Comparison of ENCODE assay signal across 10 cellular contexts in the genomic region with DNA sequence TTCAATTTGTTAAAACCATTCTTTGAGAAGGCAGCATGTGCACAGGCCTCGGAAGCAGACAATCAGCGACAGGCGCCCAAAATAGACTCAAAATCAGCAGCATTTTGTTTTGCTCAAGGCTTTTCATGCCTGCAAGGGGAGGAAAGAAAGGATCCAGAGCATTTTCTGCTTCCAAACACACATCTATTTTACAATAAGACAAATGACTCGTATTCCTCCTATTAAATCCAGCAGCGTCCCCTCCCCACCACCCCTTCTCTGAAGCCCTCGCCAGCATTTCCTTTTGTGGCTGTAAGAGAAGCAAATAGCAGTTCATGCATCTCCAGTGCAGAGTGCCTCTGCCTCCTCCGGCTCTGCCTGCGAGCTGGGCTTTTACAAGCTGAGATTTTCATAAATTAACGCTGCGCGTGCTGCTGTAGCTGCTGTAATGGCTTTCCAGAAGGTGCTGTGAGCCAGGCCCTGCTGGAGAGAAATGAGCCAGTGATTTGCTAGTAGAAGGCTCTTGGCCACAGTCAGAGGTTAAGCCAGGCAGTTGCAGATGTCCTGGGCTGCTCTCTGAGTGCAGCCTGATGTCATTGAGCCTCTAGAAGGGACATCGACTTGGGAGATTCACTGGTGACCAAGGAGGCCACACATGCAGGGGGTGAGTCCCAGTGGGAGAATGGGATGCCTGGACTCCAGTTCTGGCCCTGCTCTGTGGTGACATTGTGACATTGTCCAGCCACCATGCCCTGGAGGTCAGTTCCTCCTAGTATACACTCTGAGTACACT.
DNase-seq lines count a peak whose midpoint lies in the region; ATAC-seq and TF ChIP-seq lines count a peak whose summit lies in the region.
"Had no signal": no experiment of that assay in that cellular context is flagged by ENCODE, and none has a peak within 500 bp of the region (broad histone marks: within the 10 kb centered on the region; RNA-seq: fewer than 3 reads in every experiment).

No MANE protein-coding gene starts in this region.

- DNase-seq in NCI-H1417 (lab: John Stamatoyannopoulos, UW) (peak in 2 of 3 experiments; percentile 20 to 47), NCI-H1417 treated with DMSO at 0.1 percent for 48 hours (lab: John Stamatoyannopoulos, UW) (no peak), fibroblast of lung (ENCODE audit: low read depth in 2 of 2) (peak; percentile 26 to 76), myocyte (ENCODE audit: low read depth) (peak; percentile 22), uterus (peak; percentile 73 to 90), retina (no peak)
- DNase-seq: SJCRH30 had no signal

- no peak overlapping the region for H3K9ac ChIP-seq in fibroblast of lung (ENCODE audit: insufficient read depth, low read length)

- H3K4me2 ChIP-seq in fibroblast of lung (ENCODE audit: extremely low read depth, insufficient read depth, low read length) = peak overlapping the region; percentile 44

- no peaks in the 10 kb centered on the region for H3K27me3 ChIP-seq in fibroblast of lung (ENCODE audit: control insufficient read depth, insufficient read depth, low read length)
- H3K27me3 ChIP-seq in uterus = no peaks in the 10 kb centered on the region
- H3K27me3 ChIP-seq: SJCRH30 had no signal

- intact Hi-C loops in uterus (cut with DNase I; ENCODE audit: low total_unique reads) = no loop called here

- H3K9me3 ChIP-seq in fibroblast of lung (ENCODE audit: control insufficient read depth, insufficient read depth, low read depth, low read length) (no peaks in the 10 kb centered on the region), uterus (no peaks in the 10 kb centered on the region)

- TF ChIP-seq CTCF in fibroblast of lung (conservative IDR thresholded peaks at IDR 0.05 in 1 of 2, IDR thresholded peaks at IDR 0.05 in 1 of 2; ENCODE audit: low read depth in 1 of 2, low read length in 2 of 2) (no peak), uterus (IDR thresholded peaks at IDR 0.05) (no peak)

- H3K79me2 ChIP-seq in fibroblast of lung (ENCODE audit: control insufficient read depth, insufficient read depth, low read length) = no peaks in the 10 kb centered on the region

- TF ChIP-seq POLR2A in uterus (IDR thresholded peaks at IDR 0.05) = no peak

- H3K4me3 ChIP-seq in fibroblast of lung (replicated peaks in 1 of 4; ENCODE audit: control extremely low read depth in 1 of 4, insufficient read depth in 1 of 4, low read depth in 3 of 4, low read length in 4 of 4) = peak overlapping the region in 1 of 4 experiments; percentile 12
- H3K4me3 ChIP-seq in uterus = no peak overlapping the region
- H3K4me3 ChIP-seq: SJCRH30 had no signal

- ATAC-seq in GM21723 (IDR thresholded peaks at IDR 0.05; ENCODE audit: unreplicated experiment) (no peak), GM18511 (IDR thresholded peaks at IDR 0.05; ENCODE audit: unreplicated experiment) (no peak)

- peaks cover 19% of the 10 kb centered on the region for H3K4me1 ChIP-seq in fibroblast of lung (ENCODE audit: control insufficient read depth, extremely low read depth, insufficient read depth, low read length)
- H3K4me1 ChIP-seq in uterus = peaks cover 6 to 21% of the 10 kb centered on the region in 2 donors

- H3K27ac ChIP-seq in fibroblast of lung (ENCODE audit: insufficient read depth, low read length) (no peak overlapping the region), uterus (peak overlapping the region; percentile 89 to 98)
- H3K27ac ChIP-seq: 22Rv1, SJCRH30 had no signal

- no peak overlapping the region for H2AFZ ChIP-seq in fibroblast of lung (ENCODE audit: low read length)

- H4K20me1 ChIP-seq in fibroblast of lung (ENCODE audit: control insufficient read depth, extremely low read depth, insufficient read depth, low read length) = no peaks in the 10 kb centered on the region

- no peaks in the 10 kb centered on the region for H3K36me3 ChIP-seq in fibroblast of lung (ENCODE audit: control insufficient read depth, insufficient read depth, low read length)
- H3K36me3 ChIP-seq in uterus = no peaks in the 10 kb centered on the region
- H3K36me3 ChIP-seq: SJCRH30 had no signal

Comparison
In these comparisons a context has a peak if more than half of its experiments do, and no peak if none do; other contexts are left out.
1. DNase-seq: peak in NCI-H1417 (2 of 3), fibroblast of lung (2 of 2), myocyte (single experiment) and uterus (2 of 2); none in NCI-H1417 treated with DMSO at 0.1 percent for 48 hours (single experiment) and retina (single experiment).